15 cellular contexts compared by ENCODE assay signal in the genomic region with DNA sequence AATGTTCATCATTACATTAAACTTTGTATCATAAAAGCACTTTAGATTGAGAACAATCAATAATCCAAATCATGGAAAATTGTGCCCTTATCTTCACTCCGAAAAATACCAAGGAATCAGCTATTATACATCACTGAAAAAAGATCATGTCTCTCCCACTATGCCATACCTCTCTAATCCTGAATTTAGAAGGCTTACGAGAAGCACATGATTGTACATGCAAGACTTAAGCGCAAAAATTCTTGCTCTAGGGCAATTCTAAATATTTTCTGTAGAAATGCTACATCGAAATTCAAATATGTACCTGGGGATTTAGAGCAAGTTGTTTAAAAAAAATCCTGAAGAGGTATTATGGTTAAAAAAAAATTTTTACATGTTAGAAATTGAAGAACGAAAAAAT. TPM values are rescaled to one million over a fixed set of nuclear protein-coding genes. Genes with fewer than 3 reads are reported as not detected.
DNase-seq lines count a peak whose midpoint lies in the region; ATAC-seq, FAIRE-seq and TF ChIP-seq lines count a peak whose summit lies in the region.
"Had no signal": no experiment of that assay in that cellular context is flagged by ENCODE, and none has a peak within 500 bp of the region (broad histone marks: within the 10 kb centered on the region; RNA-seq: fewer than 3 reads in every experiment).

No MANE protein-coding gene starts in this region.

- H3K4me2 ChIP-seq in MM.1S (ENCODE audit: low read depth, low read length), result peak overlapping the region; percentile 97
- H3K4me2 ChIP-seq: GM23338 had no signal

- H3K27ac ChIP-seq in MM.1S (ENCODE audit: low read length) (peak overlapping the region; percentile 97), colonic mucosa (peak overlapping the region; percentile 63), skeletal muscle tissue (ENCODE audit: low read depth, low read length) (peak overlapping the region; percentile 57)

- peaks cover 86% of the 10 kb centered on the region for H3K79me2 ChIP-seq in MM.1S (ENCODE audit: low read length)

- H3K27me3 ChIP-seq in MM.1S (replicated peaks; ENCODE audit: insufficient read depth, low read length), result no peaks in the 10 kb centered on the region
- H3K27me3 ChIP-seq in colonic mucosa, result no peaks in the 10 kb centered on the region
- H3K27me3 ChIP-seq in skeletal muscle tissue (ENCODE audit: control insufficient read depth in 3 of 3, insufficient read depth in 3 of 3, low read length in 3 of 3), result no peaks in the 10 kb centered on the region

- peak overlapping the region; percentile 93 for H3K4me3 Mint-ChIP-seq in activated CD4-positive, alpha-beta T cell treated with anti-CD3 and anti-CD28 coated beads for 36 hours
- H3K4me3 Mint-ChIP-seq: GM23338 had no signal

- FAIRE-seq in GM19239 (lab: Jason Lieb, UNC), result no peak

- POLR2A ChIA-PET in activated CD4-positive, alpha-beta T cell treated with anti-CD3 and anti-CD28 coated beads for 36 hours (lab: Charles Lee), result interaction anchor here (1.1 to 2.1 kb wide), 4 partner anchors 21 to 49 kb away, joined by 3 to 22 read pairs (median 8); no protein-coding TSS in a partner anchor

- H3K4me1 ChIP-seq in MM.1S (ENCODE audit: low read length) (peaks cover 8% of the 10 kb centered on the region), colonic mucosa (no peaks in the 10 kb centered on the region), skeletal muscle tissue (ENCODE audit: control insufficient read depth in 3 of 3, insufficient read depth in 3 of 3, low read length in 3 of 3) (no peaks in the 10 kb centered on the region)

- H3K9me3 ChIP-seq in MM.1S (replicated peaks; ENCODE audit: insufficient read depth, low read length) (no peaks in the 10 kb centered on the region), colonic mucosa (no peaks in the 10 kb centered on the region), skeletal muscle tissue (ENCODE audit: control insufficient read depth in 3 of 3, low read length in 3 of 3) (no peaks in the 10 kb centered on the region)

- no peak overlapping the region for H2AFZ ChIP-seq in MM.1S (ENCODE audit: low read length)
- H2AFZ ChIP-seq: GM23338 had no signal

- peak overlapping the region; percentile 91 for H3K4me3 ChIP-seq in MM.1S (ENCODE audit: low read length)
- H3K4me3 ChIP-seq in colonic mucosa, result peak overlapping the region; percentile 11
- H3K4me3 ChIP-seq in skeletal muscle tissue (ENCODE audit: low read length in 3 of 3), result no peak overlapping the region
- H3K4me3 ChIP-seq: GM23338 had no signal

- intact Hi-C loops in activated CD4-positive, alpha-beta T cell treated with anti-CD3 and anti-CD28 coated beads for 36 hours (cut with DNase I, micrococcal nuclease), result loop anchor here (10.0 kb wide), 2 partner anchors 1098 to 1108 kb away; partner anchors contain the start of gene NR4A2 (in 1 of the 2)
- intact Hi-C loops in colonic mucosa (cut with DNase I), result no loop called here

- CTCF ChIA-PET in activated CD4-positive, alpha-beta T cell treated with anti-CD3 and anti-CD28 coated beads for 36 hours (lab: Charles Lee), result interaction anchor here (0.9 to 7.2 kb wide), 9 partner anchors 11 to 138 kb away, joined by 3 to 55 read pairs (median 5); partner anchors contain the start of gene ERMN

- no peak for DNase-seq in activated CD4-positive, alpha-beta T cell treated with anti-CD3 and anti-CD28 coated beads for 36 hours
- DNase-seq in activated CD4-positive, alpha-beta T cell treated with anti-CD3 and anti-CD28 coated beads, Interleukin-2, amount 50 U/mL, for 48 hours, result no peak
- DNase-seq in MM.1S (peak; percentile 30), colonic mucosa (no peak), GM19239 (ENCODE audit: insufficient read length, low spot score) (no peak)
- DNase-seq: 8988T; activated CD4-positive, CD25-positive, alpha-beta regulatory T cell treated with anti-CD3 and anti-CD28 coated beads, Interleukin-2, amount 50 U/mL, for 72 hours; Calu3; dermis blood vessel endothelial cell; NCI-H1930; NK-92 treated with Interleukin-12 subunit alpha and Interleukin-12 subunit beta, amount 100 ng/mL, for 24 hours had no signal

- no peaks in the 10 kb centered on the region for H3K27me3 Mint-ChIP-seq in activated CD4-positive, alpha-beta T cell treated with anti-CD3 and anti-CD28 coated beads for 36 hours

- TF ChIP-seq CTCF in MM.1S (IDR thresholded peaks at IDR 0.05; ENCODE audit: low read length) (no peak), colonic mucosa (IDR thresholded peaks at IDR 0.05) (no peak)

- no peak for ATAC-seq in activated CD4-positive, alpha-beta T cell treated with anti-CD3 and anti-CD28 coated beads for 36 hours
- ATAC-seq in GM18520 (IDR thresholded peaks at IDR 0.05; ENCODE audit: unreplicated experiment) (no peak), HG03439 (IDR thresholded peaks at IDR 0.05; ENCODE audit: unreplicated experiment) (no peak)
- ATAC-seq: GM23338 had no signal

- H3K9ac ChIP-seq in MM.1S (ENCODE audit: low read length), result peak overlapping the region; percentile 94
- no peak overlapping the region for H3K9ac ChIP-seq in colonic mucosa (ENCODE audit: low read depth in 2 of 2, low read length in 2 of 2)
- H3K9ac ChIP-seq in skeletal muscle tissue (ENCODE audit: low read depth in 1 of 3, low read length in 3 of 3), result no peak overlapping the region

- peaks cover 63% of the 10 kb centered on the region for H3F3A ChIP-seq in MM.1S (ENCODE audit: insufficient read depth, low read length)

- H3K4me1 Mint-ChIP-seq in activated CD4-positive, alpha-beta T cell treated with anti-CD3 and anti-CD28 coated beads for 36 hours, result peaks cover 28% of the 10 kb centered on the region

- peaks cover 4% of the 10 kb centered on the region; the same call in 1 of the 2 replicates for H4K20me1 ChIP-seq in MM.1S (ENCODE audit: insufficient read depth, low read length)

- H3K9me2 ChIP-seq in MM.1S (replicated peaks; ENCODE audit: insufficient read depth, low read length), result no peaks in the 10 kb centered on the region

- no peaks in the 10 kb centered on the region for H3K9me3 Mint-ChIP-seq in activated CD4-positive, alpha-beta T cell treated with anti-CD3 and anti-CD28 coated beads for 36 hours (ENCODE audit: low read depth)
- H3K9me3 Mint-ChIP-seq: GM23338 had no signal

- H3K27ac Mint-ChIP-seq in activated CD4-positive, alpha-beta T cell treated with anti-CD3 and anti-CD28 coated beads for 36 hours, result peak overlapping the region; percentile 95
- H3K27ac Mint-ChIP-seq: GM23338 had no signal

- H3K36me3 Mint-ChIP-seq in activated CD4-positive, alpha-beta T cell treated with anti-CD3 and anti-CD28 coated beads for 36 hours (ENCODE audit: low read depth), result peaks cover 71% of the 10 kb centered on the region

- 0 out of 2 replicates have a peak, but pooled peaks cover 4% of the 10 kb centered on the region for H3K36me3 ChIP-seq in MM.1S (replicated peaks; ENCODE audit: insufficient read depth, low read length)
- no peaks in the 10 kb centered on the region for H3K36me3 ChIP-seq in colonic mucosa
- H3K36me3 ChIP-seq in skeletal muscle tissue (ENCODE audit: control insufficient read depth in 3 of 3, insufficient read depth in 3 of 3, low read length in 3 of 3), result no peaks in the 10 kb centered on the region

RNA-seq across cellular contexts. Expression of gene CYTIP, which starts 1.3 kb away (rescaled TPM):
- 100 to 1,000 TPM; 470 to 536 TPM for total RNA-seq in activated CD4-positive, alpha-beta T cell treated with anti-CD3 and anti-CD28 coated beads for 36 hours
- total RNA-seq in colonic mucosa (1 to 10 TPM; 5.9 to 8.0 TPM), skeletal muscle tissue (1.0 TPM)
- total RNA-seq: Calu3, dermis blood vessel endothelial cell, GM23338 had no signal

Comparison
In these comparisons a context has a peak if more than half of its experiments do, and no peak if none do; other contexts are left out.
1. H3K4me3 ChIP-seq: peak in MM.1S (single experiment) and colonic mucosa (single experiment); none in skeletal muscle tissue (0 of 3).
2. RNA of gene CYTIP, which starts 1.3 kb away (total RNA-seq): 470 to 536 TPM in activated CD4-positive, alpha-beta T cell treated with anti-CD3 and anti-CD28 coated beads for 36 hours; 5.9 to 8.0 TPM in colonic mucosa and 1.0 TPM in skeletal muscle tissue (single experiment); every median in the first group is over 10 times any median in the second.
3. Peak in every context shown above with its lines, with median percentiles within 50 percentile points of each other: H3K27ac ChIP-seq.